Comparison of ENCODE assay signal across 23 cellular contexts in the genomic region with DNA sequence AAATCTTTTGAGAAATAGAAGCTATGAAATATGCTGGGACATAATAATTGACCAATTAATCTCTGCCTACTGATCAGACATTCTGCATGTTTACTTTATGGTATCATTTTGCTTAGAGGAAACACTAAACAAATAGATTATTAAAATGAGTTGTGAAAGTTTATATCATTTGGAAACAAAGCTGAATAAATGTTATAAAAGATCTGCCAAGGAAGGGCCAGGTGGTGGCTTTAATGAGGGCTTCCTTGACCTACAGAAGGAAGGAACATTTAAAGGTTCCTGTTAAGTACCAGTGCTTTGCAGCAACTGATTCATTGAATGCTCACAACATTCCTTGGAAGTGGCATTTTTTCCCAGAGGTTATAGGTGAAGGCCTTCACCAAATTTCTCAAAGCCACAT.
"Had no signal": no experiment of that assay in that cellular context is flagged by ENCODE, and none has a peak within 500 bp of the region (broad histone marks: within the 10 kb centered on the region; RNA-seq: fewer than 3 reads in every experiment).

No MANE protein-coding gene starts in this region.

- DNase-seq: colonic mucosa; cortex of kidney; dermis blood vessel endothelial cell; dorsolateral prefrontal cortex; effector CD4-positive, alpha-beta T cell; effector CD8-positive, alpha-beta T cell; effector memory CD4-positive, alpha-beta T cell; effector memory CD8-positive, alpha-beta T cell; endodermal cell; erythroblast; esophagus squamous epithelium; foreskin fibroblast; foreskin keratinocyte; foreskin melanocyte; gastrocnemius medialis; glutamatergic neuron; head of caudate nucleus; heart left ventricle; heart right ventricle had no signal

- ATAC-seq: effector memory CD8-positive, alpha-beta T cell; esophagus mucosa; foreskin keratinocyte; gastrocnemius medialis; gastroesophageal sphincter; heart left ventricle; heart right ventricle had no signal

- H3K4me3 ChIP-seq: colonic mucosa, coronary artery, dorsolateral prefrontal cortex, esophagus muscularis mucosa, esophagus squamous epithelium, gastrocnemius medialis, gastroesophageal sphincter, heart left ventricle, heart right ventricle had no signal
